Comparison of ENCODE assay signal across 17 cellular contexts in the genomic region with DNA sequence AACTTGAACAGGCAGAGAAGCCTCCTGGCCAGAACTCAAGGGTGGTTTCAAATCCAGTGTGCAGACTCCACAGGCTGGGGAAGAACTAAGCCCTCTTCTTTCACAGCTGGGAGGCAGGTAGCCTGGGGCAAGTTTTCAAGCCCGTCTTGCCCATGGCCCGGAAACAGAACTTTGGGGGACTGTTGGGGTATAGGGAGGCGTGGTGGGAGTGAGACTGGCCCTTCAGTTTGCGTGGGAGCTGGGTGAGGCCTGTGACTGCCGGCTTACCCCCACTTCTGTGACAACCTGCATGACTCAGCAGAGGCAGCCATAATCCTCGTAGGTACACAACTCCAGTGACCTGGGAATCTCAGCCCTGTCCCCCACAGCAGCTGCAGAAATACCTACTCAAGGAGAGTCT.
A peak's percentile ranks its signal among the peaks of the same experiment; 100 is the strongest.
DNase-seq lines count a peak whose midpoint lies in the region; ATAC-seq lines count a peak whose summit lies in the region.
"Had no signal": no experiment of that assay in that cellular context is flagged by ENCODE, and none has a peak within 500 bp of the region (broad histone marks: within the 10 kb centered on the region; RNA-seq: fewer than 3 reads in every experiment).

No MANE protein-coding gene starts in this region.

- H4K8ac ChIP-seq in mesendoderm (ENCODE audit: low read depth, low read length) = no peak overlapping the region

- H3K9ac ChIP-seq in BLaER1 = no peak overlapping the region
- no peak overlapping the region for H3K9ac ChIP-seq in SK-N-MC (ENCODE audit: insufficient read length)
- H3K9ac ChIP-seq in mesendoderm (ENCODE audit: low read length) = no peak overlapping the region
- H3K9ac ChIP-seq: BLaER1 treated with 17β-estradiol and CSF1 and Interleukin-3, amounts not matched to agents 10 nM and 100 nM; GM23248 had no signal

- H2AK5ac ChIP-seq in mesendoderm (ENCODE audit: low read length) = no peak overlapping the region

- H3K9me3 ChIP-seq in BLaER1 (no peaks in the 10 kb centered on the region), SK-N-MC (ENCODE audit: low read depth, low read length) (no peaks in the 10 kb centered on the region)
- H3K9me3 ChIP-seq: BLaER1 treated with 17β-estradiol and CSF1 and Interleukin-3, amounts not matched to agents 10 nM and 100 nM had no signal

- H3K27me3 ChIP-seq in BLaER1 (no peaks in the 10 kb centered on the region), mesendoderm (ENCODE audit: insufficient read depth, low read length, poor library complexity) (no peaks in the 10 kb centered on the region)
- H3K27me3 ChIP-seq: BLaER1 treated with 17β-estradiol and CSF1 and Interleukin-3, amounts not matched to agents 10 nM and 100 nM had no signal

- H3K23ac ChIP-seq in mesendoderm (ENCODE audit: low read length) = no peak overlapping the region

- H3K4ac ChIP-seq in mesendoderm (ENCODE audit: low read depth, low read length) = no peak overlapping the region

- H2BK15ac ChIP-seq in mesendoderm (replicated peaks; ENCODE audit: low read depth) = no peak overlapping the region

- DNase-seq in SK-N-MC (ENCODE audit: low read depth, low spot score) (no peak), mesendoderm (peak; percentile 1), HCEC 1CT (no peak)
- DNase-seq: CD4-positive, alpha-beta T cell; CD8-positive, alpha-beta memory T cell; DMS 273 treated with DMSO at 0.1 percent for 48 hours; DMS79; EL; GDM1; GM23248; H7 had no signal

- H3K79me2 ChIP-seq in mesendoderm (ENCODE audit: control insufficient read depth, insufficient read depth, low read length) = no peaks in the 10 kb centered on the region

- ATAC-seq in HG03521 (IDR thresholded peaks at IDR 0.05; ENCODE audit: unreplicated experiment) (no peak), HG02840 (IDR thresholded peaks at IDR 0.05; ENCODE audit: low FRiP score, unreplicated experiment) (no peak)
- ATAC-seq: GM12878, HCT116 had no signal

- H3K27ac ChIP-seq in BLaER1 (no peak overlapping the region), SK-N-MC (peak overlapping the region; percentile 82), mesendoderm (ENCODE audit: low read depth, low read length) (no peak overlapping the region)
- H3K27ac ChIP-seq: GM23248 had no signal

- H3K56ac ChIP-seq in mesendoderm (ENCODE audit: low read length) = no peak overlapping the region

- H4K20me1 ChIP-seq in BLaER1 = no peaks in the 10 kb centered on the region
- H4K20me1 ChIP-seq: BLaER1 treated with 17β-estradiol and CSF1 and Interleukin-3, amounts not matched to agents 10 nM and 100 nM had no signal

- H3K4me2 ChIP-seq in BLaER1 (0 out of 2 replicates have a peak overlapping the region, but pooled peaks have one; percentile 17), mesendoderm (ENCODE audit: low read length) (no peak overlapping the region)

- no peaks in the 10 kb centered on the region for H3K36me3 ChIP-seq in BLaER1
- H3K36me3 ChIP-seq in SK-N-MC (ENCODE audit: insufficient read depth, low read length) = no peaks in the 10 kb centered on the region
- H3K36me3 ChIP-seq in mesendoderm (ENCODE audit: control insufficient read depth, insufficient read depth, low read length) = no peaks in the 10 kb centered on the region
- H3K36me3 ChIP-seq: BLaER1 treated with 17β-estradiol and CSF1 and Interleukin-3, amounts not matched to agents 10 nM and 100 nM had no signal

- no peak overlapping the region for H3K4me3 ChIP-seq in BLaER1
- H3K4me3 ChIP-seq in SK-N-MC = no peak overlapping the region
- no peak overlapping the region for H3K4me3 ChIP-seq in mesendoderm (ENCODE audit: low read length)
- H3K4me3 ChIP-seq: BLaER1 treated with 17β-estradiol and CSF1 and Interleukin-3, amounts not matched to agents 10 nM and 100 nM; GM12878; GM23248 had no signal

- no peaks in the 10 kb centered on the region for H3K79me1 ChIP-seq in mesendoderm (ENCODE audit: low read length)

- H4K5ac ChIP-seq in mesendoderm (ENCODE audit: low read length) = no peak overlapping the region

- no peak overlapping the region for H3K18ac ChIP-seq in mesendoderm (ENCODE audit: low read length)

- H2BK5ac ChIP-seq in mesendoderm (ENCODE audit: low read length) = no peak overlapping the region

- H2BK120ac ChIP-seq in mesendoderm (ENCODE audit: low read depth, low read length) = no peak overlapping the region

- H3K4me1 ChIP-seq in BLaER1 (peaks cover 12% of the 10 kb centered on the region; the same call in 1 of the 2 replicates), mesendoderm (ENCODE audit: control insufficient read depth, low read depth, low read length) (no peaks in the 10 kb centered on the region)

- no CpG with 5 or more reads among the region's 6 CpGs for WGBS in mesendoderm (ENCODE audit: extremely low coverage, insufficient coverage, low lambda C conversion rate)
